1 cellular context compared by ENCODE assay signal in the genomic region with DNA sequence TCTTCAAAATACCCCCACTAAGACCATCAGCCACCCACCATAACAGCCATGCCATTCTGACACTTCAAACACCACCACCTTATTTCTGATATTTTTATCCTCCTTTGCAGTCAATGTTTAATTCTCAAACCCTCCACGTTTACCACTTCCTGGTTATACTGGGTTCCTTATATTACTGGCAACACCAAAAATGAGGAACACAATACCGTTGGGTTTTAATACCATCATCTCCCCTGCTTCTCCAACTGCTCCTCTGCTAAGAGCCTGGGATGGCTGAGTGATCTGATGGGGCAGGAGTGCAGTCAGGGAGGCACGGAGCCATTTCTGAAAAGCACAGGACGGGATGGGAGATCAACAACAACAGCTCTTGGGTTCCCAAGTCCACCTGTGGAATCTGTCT.
TF ChIP-seq lines count a peak whose summit lies in the region.

No MANE protein-coding gene starts in this region.

TF ChIP-seq in GM23338, 12 proteins besides CTCF, POLR2A, EP300 and RAD21 (continued from another document):
- TF ChIP-seq, protein P1, sequence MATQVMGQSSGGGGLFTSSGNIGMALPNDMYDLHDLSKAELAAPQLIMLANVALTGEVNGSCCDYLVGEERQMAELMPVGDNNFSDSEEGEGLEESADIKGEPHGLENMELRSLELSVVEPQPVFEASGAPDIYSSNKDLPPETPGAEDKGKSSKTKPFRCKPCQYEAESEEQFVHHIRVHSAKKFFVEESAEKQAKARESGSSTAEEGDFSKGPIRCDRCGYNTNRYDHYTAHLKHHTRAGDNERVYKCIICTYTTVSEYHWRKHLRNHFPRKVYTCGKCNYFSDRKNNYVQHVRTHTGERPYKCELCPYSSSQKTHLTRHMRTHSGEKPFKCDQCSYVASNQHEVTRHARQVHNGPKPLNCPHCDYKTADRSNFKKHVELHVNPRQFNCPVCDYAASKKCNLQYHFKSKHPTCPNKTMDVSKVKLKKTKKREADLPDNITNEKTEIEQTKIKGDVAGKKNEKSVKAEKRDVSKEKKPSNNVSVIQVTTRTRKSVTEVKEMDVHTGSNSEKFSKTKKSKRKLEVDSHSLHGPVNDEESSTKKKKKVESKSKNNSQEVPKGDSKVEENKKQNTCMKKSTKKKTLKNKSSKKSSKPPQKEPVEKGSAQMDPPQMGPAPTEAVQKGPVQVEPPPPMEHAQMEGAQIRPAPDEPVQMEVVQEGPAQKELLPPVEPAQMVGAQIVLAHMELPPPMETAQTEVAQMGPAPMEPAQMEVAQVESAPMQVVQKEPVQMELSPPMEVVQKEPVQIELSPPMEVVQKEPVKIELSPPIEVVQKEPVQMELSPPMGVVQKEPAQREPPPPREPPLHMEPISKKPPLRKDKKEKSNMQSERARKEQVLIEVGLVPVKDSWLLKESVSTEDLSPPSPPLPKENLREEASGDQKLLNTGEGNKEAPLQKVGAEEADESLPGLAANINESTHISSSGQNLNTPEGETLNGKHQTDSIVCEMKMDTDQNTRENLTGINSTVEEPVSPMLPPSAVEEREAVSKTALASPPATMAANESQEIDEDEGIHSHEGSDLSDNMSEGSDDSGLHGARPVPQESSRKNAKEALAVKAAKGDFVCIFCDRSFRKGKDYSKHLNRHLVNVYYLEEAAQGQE (IDR thresholded peaks at IDR 0.05; ENCODE audit: unreplicated experiment): no peak
